Comparison of ENCODE assay signal across 8 cellular contexts in the genomic region with DNA sequence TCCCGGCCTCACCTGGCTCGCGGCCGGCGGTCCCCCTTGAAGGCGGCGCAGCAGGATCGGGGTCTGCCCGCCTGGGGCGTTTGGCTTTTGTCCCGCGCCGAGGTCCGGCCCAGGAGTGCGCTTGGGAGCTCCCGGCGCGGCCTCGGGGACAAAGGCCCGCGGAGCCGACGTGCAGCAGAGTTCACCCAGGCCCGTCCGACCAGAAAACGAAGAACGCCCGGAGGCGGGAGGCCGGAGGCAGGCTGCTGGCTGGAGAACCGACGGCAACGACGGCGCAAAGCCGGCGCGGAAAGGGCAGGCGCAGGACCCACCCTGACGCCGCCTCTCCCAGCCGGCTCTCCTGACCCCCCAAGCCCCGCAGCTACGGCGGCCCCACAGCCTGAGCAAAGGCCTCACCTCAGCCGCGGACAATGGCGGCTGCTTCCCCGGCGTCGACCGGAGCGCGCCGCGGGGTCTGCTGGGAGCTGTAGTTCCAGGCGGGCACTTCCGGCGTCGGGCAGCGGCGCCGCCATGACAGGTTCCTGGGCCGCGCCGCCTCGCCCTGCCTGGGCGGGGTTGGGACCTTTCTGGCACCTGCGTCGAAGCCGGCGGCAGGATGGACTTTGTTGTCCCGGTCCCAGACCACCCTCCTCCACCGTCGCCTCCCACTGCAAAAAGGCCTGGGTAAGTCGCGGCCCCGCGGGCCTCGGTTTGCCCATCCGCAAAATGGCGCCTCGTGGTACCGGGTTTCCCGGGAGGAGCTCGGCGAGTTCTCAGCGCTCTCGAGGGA. TPM values are rescaled to one million over a fixed set of nuclear protein-coding genes. Genes with fewer than 3 reads are reported as not detected.
DNase-seq lines count a peak whose midpoint lies in the region; ATAC-seq, FAIRE-seq and TF ChIP-seq lines count a peak whose summit lies in the region.

Gene ZNF606, minus strand, starts transcription at position 437 of the 769 bp plus-strand sequence. CDS start 1,501 bp downstream, outside the sequence.

- no peaks in the 10 kb centered on the region for H3K27me3 ChIP-seq in fibroblast of lung (ENCODE audit: control insufficient read depth, insufficient read depth, low read length)

- peaks cover 50 to 88% (median 76%) of the 10 kb centered on the region in 3 donors for H3K36me3 Mint-ChIP-seq in naive thymus-derived CD8-positive, alpha-beta T cell
- H3K36me3 Mint-ChIP-seq in stimulated activated memory B cell treated with anti-CD40 and anti-IgM and Interleukin-4, amounts not matched to agents 10 μg/mL and 1 μg/mL and 100 μg/mL, for 72 hours, result peaks cover 91% of the 10 kb centered on the region

- peaks cover 8 to 82% (median 39%) of the 10 kb centered on the region in 9 donors for H3K9me3 Mint-ChIP-seq in naive thymus-derived CD8-positive, alpha-beta T cell
- H3K9me3 Mint-ChIP-seq in stimulated activated memory B cell treated with anti-CD40 and anti-IgM and Interleukin-4, amounts not matched to agents 10 μg/mL and 1 μg/mL and 100 μg/mL, for 72 hours, result peaks cover 30% of the 10 kb centered on the region

- H3K36me3 ChIP-seq in fibroblast of lung (ENCODE audit: control insufficient read depth, insufficient read depth, low read length), result peaks cover 22% of the 10 kb centered on the region

- H3K4me1 ChIP-seq in fibroblast of lung (ENCODE audit: control insufficient read depth, extremely low read depth, insufficient read depth, low read length), result no peaks in the 10 kb centered on the region

- H3K4me3 ChIP-seq in fibroblast of lung (replicated peaks in 1 of 4; ENCODE audit: control extremely low read depth in 1 of 4, insufficient read depth in 1 of 4, low read depth in 3 of 4, low read length in 4 of 4), result peak within 1 kb of the TSS; percentile 66 to 95 (median 78)

- peak; percentile 77 for DNase-seq in COR-L47 (lab: John Stamatoyannopoulos, UW)
- peak; percentile 89 for DNase-seq in HTR-8/SVneo (ENCODE audit: insufficient read length, low spot score)
- peak; percentile 64 to 76 for DNase-seq in activated T-helper 1 cell treated with anti-CD3 and anti-CD28 coated beads, Interleukin-2, amount 50 U/mL, for 16 hours (ENCODE audit: low read depth in 1 of 2, low spot score in 1 of 2)
- peak; percentile 89 for DNase-seq in fibroblast of lung (ENCODE audit: low read depth in 2 of 2)
- peak; percentile 78 to 89 (median 84) for DNase-seq in naive thymus-derived CD8-positive, alpha-beta T cell

- H4K20me1 ChIP-seq in fibroblast of lung (ENCODE audit: control insufficient read depth, extremely low read depth, insufficient read depth, low read length), result no peaks in the 10 kb centered on the region

- peak within 1 kb of the TSS; percentile 91 for H2AFZ ChIP-seq in fibroblast of lung (ENCODE audit: low read length)

- POLR2A ChIA-PET in naive thymus-derived CD8-positive, alpha-beta T cell (lab: Charles Lee), result interaction anchor here (0.6 to 2.9 kb wide), 39 partner anchors 8 to 831 kb away, joined by 3 to 25 read pairs (median 4); partner anchors contain the start of genes MZF1, ZNF132, ZNF134 and ZNF135

- peak; percentile 88 for ATAC-seq in GM21360 (IDR thresholded peaks at IDR 0.05; ENCODE audit: unreplicated experiment)
- peak; percentile 97 for ATAC-seq in naive thymus-derived CD8-positive, alpha-beta T cell
- peak; percentile 98 for ATAC-seq in stimulated activated memory B cell treated with anti-CD40 and anti-IgM and Interleukin-4, amounts not matched to agents 10 μg/mL and 1 μg/mL and 100 μg/mL, for 72 hours

- no peaks in the 10 kb centered on the region for H3K27me3 Mint-ChIP-seq in naive thymus-derived CD8-positive, alpha-beta T cell
- no peaks in the 10 kb centered on the region for H3K27me3 Mint-ChIP-seq in stimulated activated memory B cell treated with anti-CD40 and anti-IgM and Interleukin-4, amounts not matched to agents 10 μg/mL and 1 μg/mL and 100 μg/mL, for 72 hours

- peaks cover 12 to 35% (median 33%) of the 10 kb centered on the region in 4 donors for H3K4me1 Mint-ChIP-seq in naive thymus-derived CD8-positive, alpha-beta T cell
- H3K4me1 Mint-ChIP-seq in stimulated activated memory B cell treated with anti-CD40 and anti-IgM and Interleukin-4, amounts not matched to agents 10 μg/mL and 1 μg/mL and 100 μg/mL, for 72 hours, result peaks cover 39% of the 10 kb centered on the region

- no peak for TF ChIP-seq CTCF in fibroblast of lung (conservative IDR thresholded peaks at IDR 0.05 in 1 of 2, IDR thresholded peaks at IDR 0.05 in 1 of 2; ENCODE audit: low read depth in 1 of 2, low read length in 2 of 2)

- H3K9ac ChIP-seq in fibroblast of lung (ENCODE audit: insufficient read depth, low read length), result peak within 1 kb of the TSS; percentile 95

- peak within 1 kb of the TSS; percentile 91 for H3K4me2 ChIP-seq in fibroblast of lung (ENCODE audit: extremely low read depth, insufficient read depth, low read length)

- H3K27ac ChIP-seq in fibroblast of lung (ENCODE audit: insufficient read depth, low read length), result peak within 1 kb of the TSS; percentile 87

- peaks cover 5% of the 10 kb centered on the region for H3K9me3 ChIP-seq in fibroblast of lung (ENCODE audit: control insufficient read depth, insufficient read depth, low read depth, low read length)

- peak; percentile 90 for FAIRE-seq in HTR-8/SVneo (lab: Jason Lieb, UNC)

- peak within 1 kb of the TSS; percentile 80 to 91 (median 86) for H3K4me3 Mint-ChIP-seq in naive thymus-derived CD8-positive, alpha-beta T cell
- H3K4me3 Mint-ChIP-seq in stimulated activated memory B cell treated with anti-CD40 and anti-IgM and Interleukin-4, amounts not matched to agents 10 μg/mL and 1 μg/mL and 100 μg/mL, for 72 hours, result peak within 1 kb of the TSS; percentile 92

- H3K79me2 ChIP-seq in fibroblast of lung (ENCODE audit: control insufficient read depth, insufficient read depth, low read length), result peaks cover 13% of the 10 kb centered on the region

- peak within 1 kb of the TSS; percentile 87 to 95 (median 94) for H3K27ac Mint-ChIP-seq in naive thymus-derived CD8-positive, alpha-beta T cell
- peak within 1 kb of the TSS; percentile 93 for H3K27ac Mint-ChIP-seq in stimulated activated memory B cell treated with anti-CD40 and anti-IgM and Interleukin-4, amounts not matched to agents 10 μg/mL and 1 μg/mL and 100 μg/mL, for 72 hours

TF ChIP-seq in PFSK-1, 5 proteins besides CTCF, POLR2A, EP300 and RAD21:
- peak; percentile 46 for TF ChIP-seq FOXP2 (optimal IDR thresholded peaks at IDR 0.05; ENCODE audit: borderline replicate concordance, extremely low read depth, extremely low read length, insufficient read depth)
- TF ChIP-seq REST (IDR thresholded peaks at IDR 0.05; ENCODE audit: insufficient read depth in 1 of 2, low read depth in 2 of 2, low read length in 2 of 2), result 0 out of 4 replicates have a peak, but pooled peaks of 1 of the 2 experiments have one; percentile 11
- TF ChIP-seq POLR2AphosphoS5 (IDR thresholded peaks at IDR 0.05; ENCODE audit: low read depth, low read length), result peak; percentile 84
- TF ChIP-seq TAF1 (IDR thresholded peaks at IDR 0.05; ENCODE audit: borderline replicate concordance, insufficient read depth, low read length), result no peak
- no peak for TF ChIP-seq SIN3A (IDR thresholded peaks at IDR 0.05; ENCODE audit: borderline replicate concordance, insufficient read depth, low read length)

RNA-seq across cellular contexts. Expression of gene ZNF606, which starts in this region (rescaled TPM):
- 2.9 TPM for polyA plus RNA-seq in PFSK-1 (2012; ENCODE audit: insufficient read length, low read depth)
- 14.9 and 17.5 TPM in 2 replicates for total RNA-seq in fibroblast of lung
- polyA plus RNA-seq in fibroblast of lung, result 3.5 and 4.7 TPM in 2 replicates
- polyA plus RNA-seq in fibroblast of lung (2012), result 3.3 and 4.0 TPM in 2 replicates
- 2.4 and 2.8 TPM in 2 replicates for polyA minus RNA-seq in fibroblast of lung (ENCODE audit: low replicate concordance)
- 10 to 100 TPM; 52.6 to 53.2 TPM for total RNA-seq in naive thymus-derived CD8-positive, alpha-beta T cell
- 1 to 10 TPM; 2.1 to 6.5 (median 6.0) TPM for polyA plus RNA-seq in naive thymus-derived CD8-positive, alpha-beta T cell

Comparison
In these comparisons a context has a peak if more than half of its experiments do, and no peak if none do; other contexts are left out.
1. Peak in every context shown above with its lines: DNase-seq, ATAC-seq, H3K4me3 ChIP-seq and H3K27ac ChIP-seq.